ENCODE assay signal across 19 cellular contexts in genomic region chr11:84241374-84242131, GRCh38.
"Had no signal": no experiment of that assay in that cellular context is flagged by ENCODE, and none has a peak within 500 bp of the region (broad histone marks: within the 10 kb centered on the region; RNA-seq: fewer than 3 reads in every experiment).

No MANE protein-coding gene starts in this region.

- H3K36me3 ChIP-seq: colonic mucosa, heart right ventricle, neutrophil, sigmoid colon, transverse colon had no signal

- DNase-seq: colonic mucosa; dermis blood vessel endothelial cell; effector CD4-positive, alpha-beta T cell; heart right ventricle; hypothalamus; naive thymus-derived CD4-positive, alpha-beta T cell; nephron progenitor cell; psoas muscle; retina; sigmoid colon; stimulated activated CD4-positive, alpha-beta T cell treated with anti-CD3 and anti-CD28 coated beads, Interleukin-2, amount 100 ng/mL, for 24 hours; stimulated activated CD4-positive, alpha-beta T cell treated with anti-CD3 and anti-CD28 coated beads, Interleukin-4, amount 100 ng/mL, for 4 hours; stimulated activated naive B cell treated with anti-CD40 and anti-IgM and Interleukin-4, amounts not matched to agents 10 μg/mL and 1 μg/mL and 100 μg/mL, for 72 hours; stimulated activated naive CD8-positive, alpha-beta T cell treated with anti-CD3 and anti-CD28 coated beads, Interleukin-15, amount 100 ng/mL, for 72 hours; testis; transverse colon had no signal

- H3K36me3 Mint-ChIP-seq: stimulated activated naive B cell treated with anti-CD40 and anti-IgM and Interleukin-4, amounts not matched to agents 10 μg/mL and 1 μg/mL and 100 μg/mL, for 72 hours had no signal

- H3K27ac Mint-ChIP-seq: naive thymus-derived CD4-positive, alpha-beta T cell; nephron progenitor cell; stimulated activated naive B cell treated with anti-CD40 and anti-IgM and Interleukin-4, amounts not matched to agents 10 μg/mL and 1 μg/mL and 100 μg/mL, for 72 hours; stimulated activated naive CD8-positive, alpha-beta T cell treated with anti-CD3 and anti-CD28 coated beads, Interleukin-15, amount 100 ng/mL, for 72 hours had no signal

- H3K27me3 Mint-ChIP-seq: naive thymus-derived CD4-positive, alpha-beta T cell; stimulated activated naive B cell treated with anti-CD40 and anti-IgM and Interleukin-4, amounts not matched to agents 10 μg/mL and 1 μg/mL and 100 μg/mL, for 72 hours; stimulated activated naive CD8-positive, alpha-beta T cell treated with anti-CD3 and anti-CD28 coated beads, Interleukin-15, amount 100 ng/mL, for 72 hours had no signal

- H3K4me3 ChIP-seq: colonic mucosa, heart right ventricle, psoas muscle, sigmoid colon, skin epidermis, testis, transverse colon had no signal

- ATAC-seq: esophagus mucosa; heart right ventricle; naive thymus-derived CD4-positive, alpha-beta T cell; psoas muscle; stimulated activated naive B cell treated with anti-CD40 and anti-IgM and Interleukin-4, amounts not matched to agents 10 μg/mL and 1 μg/mL and 100 μg/mL, for 72 hours; stimulated activated naive CD8-positive, alpha-beta T cell treated with anti-CD3 and anti-CD28 coated beads, Interleukin-15, amount 100 ng/mL, for 72 hours had no signal

- H3K4me3 Mint-ChIP-seq: naive thymus-derived CD4-positive, alpha-beta T cell; nephron progenitor cell; stimulated activated naive B cell treated with anti-CD40 and anti-IgM and Interleukin-4, amounts not matched to agents 10 μg/mL and 1 μg/mL and 100 μg/mL, for 72 hours; stimulated activated naive CD8-positive, alpha-beta T cell treated with anti-CD3 and anti-CD28 coated beads, Interleukin-15, amount 100 ng/mL, for 72 hours had no signal

- H3K9me3 Mint-ChIP-seq: nephron progenitor cell; stimulated activated naive B cell treated with anti-CD40 and anti-IgM and Interleukin-4, amounts not matched to agents 10 μg/mL and 1 μg/mL and 100 μg/mL, for 72 hours had no signal

- H3K27me3 ChIP-seq: colonic mucosa, heart right ventricle, neutrophil, sigmoid colon, testis, transverse colon had no signal

- H3K4me1 ChIP-seq: colonic mucosa, psoas muscle, sigmoid colon, testis, transverse colon had no signal

- H3K9me3 ChIP-seq: colonic mucosa, heart right ventricle, neutrophil, psoas muscle, sigmoid colon, testis, transverse colon had no signal

- H3K27ac ChIP-seq: colonic mucosa, heart right ventricle, neutrophil, psoas muscle, sigmoid colon, skin epidermis, testis, transverse colon had no signal

- H3K4me1 Mint-ChIP-seq: naive thymus-derived CD4-positive, alpha-beta T cell; nephron progenitor cell; stimulated activated naive B cell treated with anti-CD40 and anti-IgM and Interleukin-4, amounts not matched to agents 10 μg/mL and 1 μg/mL and 100 μg/mL, for 72 hours; stimulated activated naive CD8-positive, alpha-beta T cell treated with anti-CD3 and anti-CD28 coated beads, Interleukin-15, amount 100 ng/mL, for 72 hours had no signal
